ENCODE assay signal across 25 cellular contexts in the genomic region with DNA sequence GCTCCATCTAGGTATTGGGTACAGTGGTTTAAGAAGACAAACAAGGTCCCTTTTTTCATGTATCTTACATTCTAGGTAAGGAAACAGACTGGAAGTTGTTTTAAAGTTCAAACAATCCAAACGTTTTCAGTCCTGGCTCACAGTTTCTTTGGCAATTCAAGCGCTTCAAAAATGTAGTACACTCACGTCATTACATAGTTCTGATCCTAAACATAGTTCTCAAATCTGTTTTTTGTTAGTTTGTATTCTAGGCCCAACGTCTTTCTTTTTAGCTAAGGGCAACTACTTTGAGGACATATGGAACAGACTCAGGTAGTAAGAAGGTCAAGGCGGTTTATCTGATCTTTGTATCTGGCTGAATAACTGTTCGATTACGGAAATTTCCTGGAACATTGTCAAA. TPM values are rescaled to one million over a fixed set of nuclear protein-coding genes. Genes with fewer than 3 reads are reported as not detected.
DNase-seq lines count a peak whose midpoint lies in the region; ATAC-seq and TF ChIP-seq lines count a peak whose summit lies in the region.
"Had no signal": no experiment of that assay in that cellular context is flagged by ENCODE, and none has a peak within 500 bp of the region (broad histone marks: within the 10 kb centered on the region; RNA-seq: fewer than 3 reads in every experiment).

No MANE protein-coding gene starts in this region.

- H3K4me1 ChIP-seq in ascending aorta (no peaks in the 10 kb centered on the region), fibroblast of lung (ENCODE audit: control insufficient read depth, extremely low read depth, insufficient read depth, low read length) (peaks cover 12% of the 10 kb centered on the region), thoracic aorta (ENCODE audit: control insufficient read depth in 1 of 2, low read depth in 2 of 2) (peaks cover 6 to 7% of the 10 kb centered on the region in 2 donors), H9 (ENCODE audit: insufficient read depth, low read length) (no peaks in the 10 kb centered on the region)
- H3K4me1 ChIP-seq: BLaER1 treated with 17β-estradiol and CSF1 and Interleukin-3, amounts not matched to agents 10 nM and 100 nM had no signal

- intact Hi-C loops in ascending aorta (cut with DNase I) = no loop called here
- intact Hi-C loops in activated naive CD4-positive, alpha-beta T cell treated with anti-CD3 and anti-CD28 coated beads for 36 hours (cut with micrococcal nuclease) = no loop called here

- no peaks in the 10 kb centered on the region for H3K4me1 Mint-ChIP-seq in activated naive CD4-positive, alpha-beta T cell treated with anti-CD3 and anti-CD28 coated beads for 36 hours (ENCODE audit: low read depth)
- H3K4me1 Mint-ChIP-seq in H9 = peaks cover 7 to 9% of the 10 kb centered on the region in 2 experiments
- H3K4me1 Mint-ChIP-seq: IgD-negative memory B cell had no signal

- H3K36me3 ChIP-seq in ascending aorta (no peaks in the 10 kb centered on the region), fibroblast of lung (ENCODE audit: control insufficient read depth, insufficient read depth, low read length) (no peaks in the 10 kb centered on the region), thoracic aorta (no peaks in the 10 kb centered on the region)
- H3K36me3 ChIP-seq: BLaER1 treated with 17β-estradiol and CSF1 and Interleukin-3, amounts not matched to agents 10 nM and 100 nM had no signal

- no peak overlapping the region for H3K4me3 Mint-ChIP-seq in activated naive CD4-positive, alpha-beta T cell treated with anti-CD3 and anti-CD28 coated beads for 36 hours
- no peak overlapping the region for H3K4me3 Mint-ChIP-seq in H9
- H3K4me3 Mint-ChIP-seq: CD8-positive, alpha-beta T cell; IgD-negative memory B cell had no signal

- H2BK120ac ChIP-seq in H9 (ENCODE audit: low read depth, low read length, poor library complexity, severe bottlenecking) = no peak overlapping the region

- H3K14ac ChIP-seq in H9 (ENCODE audit: insufficient read depth, low read length) = no peak overlapping the region

- H3K27ac ChIP-seq in ascending aorta (peak overlapping the region; percentile 43 to 48), fibroblast of lung (ENCODE audit: insufficient read depth, low read length) (peak overlapping the region; percentile 75), thoracic aorta (peak overlapping the region in 1 of 2 donors; percentile 56), H9 (ENCODE audit: insufficient read length, low read depth, low read length) (no peak overlapping the region)
- H3K27ac ChIP-seq: BLaER1 treated with 17β-estradiol and CSF1 and Interleukin-3, amounts not matched to agents 10 nM and 100 nM; HL-60; RWPE1 had no signal

- DNase-seq in AG09309 (ENCODE audit: low read depth) = peak; percentile 27
- no peak for DNase-seq in ascending aorta (ENCODE audit: low spot score in 2 of 2)
- peak in 1 of 2 donors; percentile 59 for DNase-seq in fibroblast of lung (ENCODE audit: low read depth in 2 of 2)
- no peak for DNase-seq in thoracic aorta (ENCODE audit: low spot score)
- DNase-seq in activated naive CD4-positive, alpha-beta T cell treated with anti-CD3 and anti-CD28 coated beads for 36 hours = no peak
- DNase-seq in H9 = no peak
- no peak for DNase-seq in SIG-M5 treated with dmso at 0.1 percent for 504 hours (lab: John Stamatoyannopoulos, UW; ENCODE audit: unreplicated experiment)
- DNase-seq: Calu3; CD8-positive, alpha-beta T cell; EL; GOT3; Karpas-422; NCI-H1092; NCI-H146; NCI-H2029 treated with DMSO at 0.1 percent for 48 hours; NCI-H2171; NCI-H526; PC-3; SIG-M5 had no signal

- CTCF ChIA-PET in activated naive CD4-positive, alpha-beta T cell treated with anti-CD3 and anti-CD28 coated beads for 36 hours (lab: Charles Lee) = no interaction called here

- H3K36me3 Mint-ChIP-seq in activated naive CD4-positive, alpha-beta T cell treated with anti-CD3 and anti-CD28 coated beads for 36 hours (ENCODE audit: low read depth) = no peaks in the 10 kb centered on the region
- no peaks in the 10 kb centered on the region; a peak in 1 of 7 replicates for H3K36me3 Mint-ChIP-seq in H9 (ENCODE audit: insufficient read depth in 1 of 3, low read depth in 3 of 3)
- H3K36me3 Mint-ChIP-seq: CD8-positive, alpha-beta T cell; IgD-negative memory B cell had no signal

- no peak overlapping the region for H3T11ph ChIP-seq in H9 (ENCODE audit: low read length)

- H3K4me2 ChIP-seq in fibroblast of lung (ENCODE audit: extremely low read depth, insufficient read depth, low read length) = peak overlapping the region; percentile 60
- H3K4me2 ChIP-seq in H9 (ENCODE audit: insufficient read depth, insufficient read length, low read length) = no peak overlapping the region
- H3K4me2 ChIP-seq: BLaER1 treated with 17β-estradiol and CSF1 and Interleukin-3, amounts not matched to agents 10 nM and 100 nM had no signal

- H3K9ac ChIP-seq in fibroblast of lung (ENCODE audit: insufficient read depth, low read length) (peak overlapping the region; percentile 41), H9 (ENCODE audit: extremely low read depth, insufficient read length, low read length) (no peak overlapping the region)
- H3K9ac ChIP-seq: BLaER1 treated with 17β-estradiol and CSF1 and Interleukin-3, amounts not matched to agents 10 nM and 100 nM had no signal

- H3K23me2 ChIP-seq in H9 (ENCODE audit: insufficient read length, low read depth, low read length, poor library complexity, severe bottlenecking) = no peaks in the 10 kb centered on the region

- H2AFZ ChIP-seq in fibroblast of lung (ENCODE audit: low read length) (peak overlapping the region; percentile 71), H9 (ENCODE audit: low read length) (no peak overlapping the region)

- H2AK5ac ChIP-seq in H9 (ENCODE audit: insufficient read length, low read length) = no peak overlapping the region

- no peaks in the 10 kb centered on the region for H3K27me3 Mint-ChIP-seq in activated naive CD4-positive, alpha-beta T cell treated with anti-CD3 and anti-CD28 coated beads for 36 hours (ENCODE audit: low read depth)
- H3K27me3 Mint-ChIP-seq in H9 (ENCODE audit: low read depth) = no peaks in the 10 kb centered on the region
- H3K27me3 Mint-ChIP-seq: IgD-negative memory B cell had no signal

- no CpG with 5 or more reads among the region's 7 CpGs for WGBS in H9 (ENCODE audit: extremely low coverage, insufficient read length, low lambda C conversion rate)

- H3K18ac ChIP-seq in H9 (ENCODE audit: insufficient read length, low read depth, low read length) = no peak overlapping the region

- H4K5ac ChIP-seq in H9 (ENCODE audit: insufficient read length, low read depth, low read length) = no peak overlapping the region

- H3K79me1 ChIP-seq in H9 (ENCODE audit: insufficient read depth, low read depth, low read length, poor library complexity, severe bottlenecking) = no peaks in the 10 kb centered on the region

- H3K79me2 ChIP-seq in fibroblast of lung (ENCODE audit: control insufficient read depth, insufficient read depth, low read length) = no peaks in the 10 kb centered on the region
- H3K79me2 ChIP-seq in H9 (ENCODE audit: insufficient read depth, low read length) = no peaks in the 10 kb centered on the region

- no peak overlapping the region for H3K23ac ChIP-seq in H9 (ENCODE audit: insufficient read length, low read depth, low read length)

- H3K9me3 Mint-ChIP-seq in activated naive CD4-positive, alpha-beta T cell treated with anti-CD3 and anti-CD28 coated beads for 36 hours = peaks cover 3% of the 10 kb centered on the region
- no peaks in the 10 kb centered on the region for H3K9me3 Mint-ChIP-seq in H9

- H3K4ac ChIP-seq in H9 (ENCODE audit: low read depth, low read length) = no peak overlapping the region

- H3K27me3 ChIP-seq in ascending aorta (no peaks in the 10 kb centered on the region), fibroblast of lung (ENCODE audit: control insufficient read depth, insufficient read depth, low read length) (no peaks in the 10 kb centered on the region), thoracic aorta (replicated peaks; ENCODE audit: insufficient read depth) (no peaks in the 10 kb centered on the region), H9 (ENCODE audit: insufficient read depth, low read length) (no peaks in the 10 kb centered on the region)
- H3K27me3 ChIP-seq: BLaER1 treated with 17β-estradiol and CSF1 and Interleukin-3, amounts not matched to agents 10 nM and 100 nM had no signal

- H4K20me1 ChIP-seq in fibroblast of lung (ENCODE audit: control insufficient read depth, extremely low read depth, insufficient read depth, low read length) (no peaks in the 10 kb centered on the region), H9 (ENCODE audit: control insufficient read depth, insufficient read depth, insufficient read length) (no peaks in the 10 kb centered on the region)
- H4K20me1 ChIP-seq: BLaER1 treated with 17β-estradiol and CSF1 and Interleukin-3, amounts not matched to agents 10 nM and 100 nM had no signal

- no peak overlapping the region for H3K27ac Mint-ChIP-seq in activated naive CD4-positive, alpha-beta T cell treated with anti-CD3 and anti-CD28 coated beads for 36 hours
- no peak overlapping the region for H3K27ac Mint-ChIP-seq in H9
- H3K27ac Mint-ChIP-seq: CD8-positive, alpha-beta T cell; IgD-negative memory B cell had no signal

- no peak overlapping the region for H2BK12ac ChIP-seq in H9 (ENCODE audit: insufficient read length, low read depth, low read length)

- H4K91ac ChIP-seq in H9 (ENCODE audit: insufficient read length, low read depth, low read length) = no peak overlapping the region

- H2BK5ac ChIP-seq in H9 (ENCODE audit: insufficient read length, low read length) = no peak overlapping the region

- H4K8ac ChIP-seq in H9 (replicated peaks; ENCODE audit: insufficient read length, low read depth, low read length) = no peak overlapping the region

- ATAC-seq in thoracic aorta (ENCODE audit: insufficient number of reproducible peaks, low FRiP score, low read depth) = peak; percentile 63
- no peak for ATAC-seq in GM18858 (IDR thresholded peaks at IDR 0.05; ENCODE audit: unreplicated experiment)
- ATAC-seq: CD8-positive, alpha-beta T cell; GM12878; PC-3 had no signal

- no peak overlapping the region for H2BK20ac ChIP-seq in H9 (ENCODE audit: low read depth, low read length, poor library complexity, severe bottlenecking)

- H2BK15ac ChIP-seq in H9 (ENCODE audit: low read depth, low read length) = no peak overlapping the region

- H3K9me3 ChIP-seq in ascending aorta (no peaks in the 10 kb centered on the region), fibroblast of lung (ENCODE audit: control insufficient read depth, insufficient read depth, low read depth, low read length) (no peaks in the 10 kb centered on the region), thoracic aorta (no peaks in the 10 kb centered on the region), H9 (ENCODE audit: control insufficient read depth, low read depth, low read length) (no peaks in the 10 kb centered on the region)
- H3K9me3 ChIP-seq: BLaER1 treated with 17β-estradiol and CSF1 and Interleukin-3, amounts not matched to agents 10 nM and 100 nM had no signal

- TF ChIP-seq CTCF in AG09309 (IDR thresholded peaks at IDR 0.05; ENCODE audit: control insufficient read depth, insufficient read depth, low read depth, low read length, missing control alignments) (no peak), ascending aorta (IDR thresholded peaks at IDR 0.05) (no peak), fibroblast of lung (conservative IDR thresholded peaks at IDR 0.05 in 1 of 2, IDR thresholded peaks at IDR 0.05 in 1 of 2; ENCODE audit: low read depth in 1 of 2, low read length in 2 of 2) (no peak), thoracic aorta (IDR thresholded peaks at IDR 0.05) (no peak), H9 (conservative IDR thresholded peaks at IDR 0.05) (no peak)

- H3K4me3 ChIP-seq in AG09309 (ENCODE audit: control insufficient read depth, low read depth, low read length) (no peak overlapping the region), ascending aorta (no peak overlapping the region), fibroblast of lung (replicated peaks in 1 of 4; ENCODE audit: control extremely low read depth in 1 of 4, insufficient read depth in 1 of 4, low read depth in 3 of 4, low read length in 4 of 4) (no peak overlapping the region), thoracic aorta (peak overlapping the region; percentile 12)
- H3K4me3 ChIP-seq: BLaER1 treated with 17β-estradiol and CSF1 and Interleukin-3, amounts not matched to agents 10 nM and 100 nM; GM12878 had no signal

- no peak overlapping the region for H3K56ac ChIP-seq in H9 (ENCODE audit: insufficient read length, low read depth, low read length)

RNA-seq across cellular contexts. Expression of a gene that starts 36.9 kb away (rescaled TPM):
- total RNA-seq in ascending aorta (38.0 TPM), fibroblast of lung (3.6 and 13.7 TPM in 2 replicates), thoracic aorta (10 to 100 TPM; 15.3 to 24.1 TPM), H9 (2021) (8.4 and 10.1 TPM in 2 replicates)
- 7.3 and 8.2 TPM in 2 replicates for polyA plus RNA-seq in fibroblast of lung
- 4.7 and 5.1 TPM in 2 replicates for polyA plus RNA-seq in fibroblast of lung (2012)
- polyA minus RNA-seq in fibroblast of lung (ENCODE audit: low replicate concordance) = 0.82 and 0.93 TPM in 2 replicates
- total RNA-seq in activated naive CD4-positive, alpha-beta T cell treated with anti-CD3 and anti-CD28 coated beads for 36 hours = not detected
- total RNA-seq: CD8-positive, alpha-beta T cell; GM12878 had no signal
- polyA plus RNA-seq: GM12878, IgD-negative memory B cell had no signal
